In the genomic region with DNA sequence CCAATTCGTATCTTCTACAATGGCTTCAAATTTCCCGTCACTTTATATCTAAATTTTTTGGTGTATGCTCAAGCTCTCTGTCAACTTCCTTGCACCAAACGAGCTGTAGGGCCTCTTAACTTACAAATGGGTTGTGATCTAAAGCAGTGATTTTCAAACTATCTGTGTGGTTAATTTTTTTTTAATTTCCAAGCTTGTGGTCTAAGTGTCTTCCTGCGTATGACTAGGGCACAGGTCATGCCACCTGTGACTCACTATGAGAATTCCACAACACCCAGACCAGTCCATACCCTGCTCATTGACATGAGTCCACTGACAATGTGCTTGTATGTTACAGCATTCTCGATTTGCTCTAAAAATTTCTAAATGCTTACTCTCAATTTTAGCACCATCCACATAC, we compare ENCODE assay signal across 9 cellular contexts. TPM values are rescaled to one million over a fixed set of nuclear protein-coding genes. Genes with fewer than 3 reads are reported as not detected.
DNase-seq lines count a peak whose midpoint lies in the region; ATAC-seq and TF ChIP-seq lines count a peak whose summit lies in the region.
"Not testable (repeated sequence)": the region's sequence is repeated elsewhere in the genome, so short reads cannot be mapped to it uniquely, and the experiment has no call there.
"Had no signal": no experiment of that assay in that cellular context is flagged by ENCODE, and none has a peak within 500 bp of the region (broad histone marks: within the 10 kb centered on the region; RNA-seq: fewer than 3 reads in every experiment).

No MANE protein-coding gene starts in this region.

- H3K36me3 ChIP-seq in CD4-positive, CD25-positive, alpha-beta regulatory T cell (ENCODE audit: control insufficient read depth, insufficient read depth, low read length); PC-3 (ENCODE audit: low read depth, low read length); upper lobe of right lung: not testable (repeated sequence)

- ATAC-seq in CD4-positive, CD25-positive, alpha-beta regulatory T cell (ENCODE audit: low read depth in 2 of 2) = peak; percentile 78 to 79
- ATAC-seq in PC-3 (peak; percentile 95), memory B cell (ENCODE audit: low read depth) (peak; percentile 44), upper lobe of right lung (peak; percentile 69)
- peak; percentile 99 for ATAC-seq in activated CD4-positive, CD25-positive, alpha-beta regulatory T cell treated with anti-CD3 and anti-CD28 coated beads, Interleukin-2, amount 50 U/mL, for 24 hours
- ATAC-seq in activated T-cell treated with anti-CD3 and anti-CD28 coated beads, Interleukin-2, amount 50 U/mL, for 4 hours = peak; percentile 76 to 85
- peak; percentile 99 for ATAC-seq in activated naive CD8-positive, alpha-beta T cell treated with anti-CD3 and anti-CD28 coated beads, Interleukin-2, amount 50 U/mL, for 24 hours
- ATAC-seq in stimulated activated effector memory CD8-positive, alpha-beta T cell treated with anti-CD3 and anti-CD28 coated beads, Interleukin-12 subunit alpha, Interleukin-12 subunit beta, amount 100 ng/mL, for 72 hours = peak; percentile 99

- H3K4me3 Mint-ChIP-seq in CD4-positive, CD25-positive, alpha-beta regulatory T cell; activated T-cell treated with anti-CD3 and anti-CD28 coated beads, Interleukin-2, amount 50 U/mL, for 4 hours; activated naive CD8-positive, alpha-beta T cell treated with anti-CD3 and anti-CD28 coated beads, Interleukin-2, amount 50 U/mL, for 24 hours; memory B cell; stimulated activated effector memory CD8-positive, alpha-beta T cell treated with anti-CD3 and anti-CD28 coated beads, Interleukin-12 subunit alpha, Interleukin-12 subunit beta, amount 100 ng/mL, for 72 hours: not testable (repeated sequence)

- H3K4me1 Mint-ChIP-seq in CD4-positive, CD25-positive, alpha-beta regulatory T cell; activated T-cell treated with anti-CD3 and anti-CD28 coated beads, Interleukin-2, amount 50 U/mL, for 4 hours (ENCODE audit: low read depth); activated naive CD8-positive, alpha-beta T cell treated with anti-CD3 and anti-CD28 coated beads, Interleukin-2, amount 50 U/mL, for 24 hours; memory B cell; stimulated activated effector memory CD8-positive, alpha-beta T cell treated with anti-CD3 and anti-CD28 coated beads, Interleukin-12 subunit alpha, Interleukin-12 subunit beta, amount 100 ng/mL, for 72 hours: not testable (repeated sequence)

- BruUV-seq in PC-3 (replicated peaks; lab: Mats Ljungman, UMichigan) = not testable (repeated sequence)

- CTCF ChIA-PET in PC-3 (lab: Charles Lee) = not testable (repeated sequence)

- POLR2A ChIA-PET in PC-3 (lab: Charles Lee; ENCODE audit: unreplicated experiment) = not testable (repeated sequence)

- not testable (repeated sequence) for H4K20me1 ChIP-seq in PC-3 (ENCODE audit: low read length)

- not testable (repeated sequence) for H3K9me2 ChIP-seq in PC-3 (replicated peaks; ENCODE audit: low read length)

- H3K4me2 ChIP-seq in PC-3 (ENCODE audit: low read length) = not testable (repeated sequence)

- not testable (repeated sequence) for H3K27me3 ChIP-seq in CD4-positive, CD25-positive, alpha-beta regulatory T cell (ENCODE audit: control insufficient read depth, insufficient read depth, low read length); PC-3 (ENCODE audit: low read length); upper lobe of right lung

- H3K27me3 Mint-ChIP-seq in CD4-positive, CD25-positive, alpha-beta regulatory T cell; activated T-cell treated with anti-CD3 and anti-CD28 coated beads, Interleukin-2, amount 50 U/mL, for 4 hours (ENCODE audit: low read depth); activated naive CD8-positive, alpha-beta T cell treated with anti-CD3 and anti-CD28 coated beads, Interleukin-2, amount 50 U/mL, for 24 hours; memory B cell: not testable (repeated sequence)

- H3F3A ChIP-seq in PC-3 (ENCODE audit: low read length, unreplicated experiment) = not testable (repeated sequence)

- not testable (repeated sequence) for H3K9ac ChIP-seq in PC-3 (ENCODE audit: low read length)

- not testable (repeated sequence) for H3K27ac ChIP-seq in CD4-positive, CD25-positive, alpha-beta regulatory T cell (ENCODE audit: insufficient read depth, low read length, poor library complexity, severe bottlenecking); PC-3 (ENCODE audit: low read length); upper lobe of right lung

- H3K4me3 ChIP-seq in CD4-positive, CD25-positive, alpha-beta regulatory T cell (ENCODE audit: low read depth, low read length); PC-3 (ENCODE audit: low read length); upper lobe of right lung: not testable (repeated sequence)

- not testable (repeated sequence) for H3K79me2 ChIP-seq in PC-3 (ENCODE audit: low read length)

- intact Hi-C loops in PC-3 (cut with micrococcal nuclease); upper lobe of right lung (cut with DNase I): not testable (repeated sequence)

- H3K9me3 ChIP-seq in CD4-positive, CD25-positive, alpha-beta regulatory T cell (ENCODE audit: control insufficient read depth in 2 of 2, low read length in 2 of 2); PC-3 (ENCODE audit: low read length); upper lobe of right lung: not testable (repeated sequence)

- not testable (repeated sequence) for TF ChIP-seq CTCF in PC-3 (conservative IDR thresholded peaks at IDR 0.05; ENCODE audit: low read depth, low read length); upper lobe of right lung (IDR thresholded peaks at IDR 0.05)

- not testable (repeated sequence) for H3K9me3 Mint-ChIP-seq in CD4-positive, CD25-positive, alpha-beta regulatory T cell; activated T-cell treated with anti-CD3 and anti-CD28 coated beads, Interleukin-2, amount 50 U/mL, for 4 hours; activated naive CD8-positive, alpha-beta T cell treated with anti-CD3 and anti-CD28 coated beads, Interleukin-2, amount 50 U/mL, for 24 hours; memory B cell; stimulated activated effector memory CD8-positive, alpha-beta T cell treated with anti-CD3 and anti-CD28 coated beads, Interleukin-12 subunit alpha, Interleukin-12 subunit beta, amount 100 ng/mL, for 72 hours

- H3K36me3 Mint-ChIP-seq in CD4-positive, CD25-positive, alpha-beta regulatory T cell; activated T-cell treated with anti-CD3 and anti-CD28 coated beads, Interleukin-2, amount 50 U/mL, for 4 hours (ENCODE audit: insufficient read depth); activated naive CD8-positive, alpha-beta T cell treated with anti-CD3 and anti-CD28 coated beads, Interleukin-2, amount 50 U/mL, for 24 hours (ENCODE audit: low read depth); memory B cell; stimulated activated effector memory CD8-positive, alpha-beta T cell treated with anti-CD3 and anti-CD28 coated beads, Interleukin-12 subunit alpha, Interleukin-12 subunit beta, amount 100 ng/mL, for 72 hours: not testable (repeated sequence)

- not testable (repeated sequence) for H2AFZ ChIP-seq in PC-3 (ENCODE audit: low read length)

- H3K4me1 ChIP-seq in CD4-positive, CD25-positive, alpha-beta regulatory T cell (ENCODE audit: control insufficient read depth, insufficient read depth, low read length, poor library complexity, severe bottlenecking); PC-3 (ENCODE audit: insufficient read depth, low read length); upper lobe of right lung: not testable (repeated sequence)

- not testable (repeated sequence) for DNase-seq in CD4-positive, CD25-positive, alpha-beta regulatory T cell; PC-3; activated T-cell treated with anti-CD3 and anti-CD28 coated beads, Interleukin-2, amount 50 U/mL, for 4 hours; activated naive CD8-positive, alpha-beta T cell treated with anti-CD3 and anti-CD28 coated beads, Interleukin-2, amount 50 U/mL, for 24 hours; memory B cell (ENCODE audit: low spot score in 2 of 2); stimulated activated effector memory CD8-positive, alpha-beta T cell treated with anti-CD3 and anti-CD28 coated beads, Interleukin-12 subunit alpha, Interleukin-12 subunit beta, amount 100 ng/mL, for 72 hours (ENCODE audit: low spot score in 2 of 2); upper lobe of right lung

- H3K27ac Mint-ChIP-seq in CD4-positive, CD25-positive, alpha-beta regulatory T cell; activated naive CD8-positive, alpha-beta T cell treated with anti-CD3 and anti-CD28 coated beads, Interleukin-2, amount 50 U/mL, for 24 hours; memory B cell; stimulated activated effector memory CD8-positive, alpha-beta T cell treated with anti-CD3 and anti-CD28 coated beads, Interleukin-12 subunit alpha, Interleukin-12 subunit beta, amount 100 ng/mL, for 72 hours: not testable (repeated sequence)

RNA-seq across cellular contexts. Expression of a gene that starts 49.2 kb away (rescaled TPM):
- not detected for total RNA-seq in CD4-positive, CD25-positive, alpha-beta regulatory T cell
- 1 to 10 TPM; 2.5 to 9.1 (median 4.6) TPM for polyA plus RNA-seq in CD4-positive, CD25-positive, alpha-beta regulatory T cell
- 18.0 and 29.9 TPM in 2 replicates for total RNA-seq in PC-3 (2014; rRNA removed)
- 1 to 10 TPM in 1 of 3 donors, under 1 TPM in 1, not detected in 1; 0.96 to 1.5 TPM for total RNA-seq in activated T-cell treated with anti-CD3 and anti-CD28 coated beads, Interleukin-2, amount 50 U/mL, for 4 hours
- total RNA-seq in upper lobe of right lung = 1.8 TPM
- polyA plus RNA-seq: GM23338 had no signal

Comparison
In these comparisons a context has a peak if more than half of its experiments do, and no peak if none do; other contexts are left out.
1. ATAC-seq: peak in every context shown above with its lines; median percentile 99 in activated CD4-positive, CD25-positive, alpha-beta regulatory T cell treated with anti-CD3 and anti-CD28 coated beads, Interleukin-2, amount 50 U/mL, for 24 hours; 99 in activated naive CD8-positive, alpha-beta T cell treated with anti-CD3 and anti-CD28 coated beads, Interleukin-2, amount 50 U/mL, for 24 hours; 99 in stimulated activated effector memory CD8-positive, alpha-beta T cell treated with anti-CD3 and anti-CD28 coated beads, Interleukin-12 subunit alpha, Interleukin-12 subunit beta, amount 100 ng/mL, for 72 hours; 95 in PC-3; 80 in activated T-cell treated with anti-CD3 and anti-CD28 coated beads, Interleukin-2, amount 50 U/mL, for 4 hours; 78 in CD4-positive, CD25-positive, alpha-beta regulatory T cell; 69 in upper lobe of right lung; 44 in memory B cell.